Comparison of ENCODE assay signal across 2 cellular contexts in the genomic region with DNA sequence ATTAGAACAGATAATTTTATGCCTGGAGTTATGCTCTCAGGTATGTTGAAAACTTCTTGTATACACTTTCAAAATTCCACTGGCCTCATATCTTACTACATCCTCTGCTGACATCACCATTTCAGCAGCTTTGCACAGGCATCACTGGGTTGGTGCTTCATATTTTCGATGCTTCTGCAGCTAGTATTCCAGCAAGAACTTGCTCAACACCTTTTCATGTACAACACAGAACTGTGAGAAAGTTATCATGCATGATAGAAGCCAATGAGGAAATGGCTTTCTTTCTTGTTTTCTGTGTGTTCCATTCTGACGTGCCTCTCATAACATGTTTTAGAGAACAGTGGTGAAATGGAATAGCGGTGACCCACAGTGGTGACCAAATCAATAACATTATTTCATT.
TF ChIP-seq lines count a peak whose summit lies in the region.

No MANE protein-coding gene starts in this region.

TF ChIP-seq in GM12878, 131 proteins besides CTCF, POLR2A, EP300 and RAD21 (continued from another document):
- TF ChIP-seq NRF1 (conservative IDR thresholded peaks at IDR 0.05; ENCODE audit: low read depth, low read length) = no peak
- TF ChIP-seq, protein P1, sequence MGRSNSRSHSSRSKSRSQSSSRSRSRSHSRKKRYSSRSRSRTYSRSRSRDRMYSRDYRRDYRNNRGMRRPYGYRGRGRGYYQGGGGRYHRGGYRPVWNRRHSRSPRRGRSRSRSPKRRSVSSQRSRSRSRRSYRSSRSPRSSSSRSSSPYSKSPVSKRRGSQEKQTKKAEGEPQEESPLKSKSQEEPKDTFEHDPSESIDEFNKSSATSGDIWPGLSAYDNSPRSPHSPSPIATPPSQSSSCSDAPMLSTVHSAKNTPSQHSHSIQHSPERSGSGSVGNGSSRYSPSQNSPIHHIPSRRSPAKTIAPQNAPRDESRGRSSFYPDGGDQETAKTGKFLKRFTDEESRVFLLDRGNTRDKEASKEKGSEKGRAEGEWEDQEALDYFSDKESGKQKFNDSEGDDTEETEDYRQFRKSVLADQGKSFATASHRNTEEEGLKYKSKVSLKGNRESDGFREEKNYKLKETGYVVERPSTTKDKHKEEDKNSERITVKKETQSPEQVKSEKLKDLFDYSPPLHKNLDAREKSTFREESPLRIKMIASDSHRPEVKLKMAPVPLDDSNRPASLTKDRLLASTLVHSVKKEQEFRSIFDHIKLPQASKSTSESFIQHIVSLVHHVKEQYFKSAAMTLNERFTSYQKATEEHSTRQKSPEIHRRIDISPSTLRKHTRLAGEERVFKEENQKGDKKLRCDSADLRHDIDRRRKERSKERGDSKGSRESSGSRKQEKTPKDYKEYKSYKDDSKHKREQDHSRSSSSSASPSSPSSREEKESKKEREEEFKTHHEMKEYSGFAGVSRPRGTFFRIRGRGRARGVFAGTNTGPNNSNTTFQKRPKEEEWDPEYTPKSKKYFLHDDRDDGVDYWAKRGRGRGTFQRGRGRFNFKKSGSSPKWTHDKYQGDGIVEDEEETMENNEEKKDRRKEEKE (IDR thresholded peaks at IDR 0.05) = no peak
TF ChIP-seq in GM12878: peak in this region for 0.

TF ChIP-seq in HEK293T, 16 proteins besides CTCF, POLR2A, EP300 and RAD21 (continued from another document):
- no peak for TF ChIP-seq PKNOX1 (IDR thresholded peaks at IDR 0.05)
- no peak for TF ChIP-seq FOXK2 (IDR thresholded peaks at IDR 0.05)
